ENCODE assay signal across 8 cellular contexts in genomic region chr2:135876066-135876711, GRCh38. TPM values are rescaled to one million over a fixed set of nuclear protein-coding genes. Genes with fewer than 3 reads are reported as not detected.
DNase-seq lines count a peak whose midpoint lies in the region; ATAC-seq and TF ChIP-seq lines count a peak whose summit lies in the region.

TSS of gene MCM6 (minus strand) at chr2:135876443. CDS start at chr2:135876365, 78 bp downstream.

- in situ Hi-C loops in GM13976 (cut with MboI; ENCODE audit: low sequenced_read_pairs, unreplicated experiment) = no loop called here

- H3K9me3 ChIP-seq in prostate gland = no peaks in the 10 kb centered on the region

- H3K36me3 ChIP-seq in prostate gland (no peaks in the 10 kb centered on the region), urinary bladder (ENCODE audit: insufficient read depth) (peaks cover 3% of the 10 kb centered on the region)

- H3K4me3 ChIP-seq in prostate gland (peak within 1 kb of the TSS; percentile 55 to 62), urinary bladder (ENCODE audit: low read depth, low read length) (peak within 1 kb of the TSS; percentile 66)

- no peaks in the 10 kb centered on the region for H3K27me3 ChIP-seq in prostate gland (replicated peaks; ENCODE audit: insufficient read depth)

- intact Hi-C loops in T-helper 1 cell treated with Interleukin-12 subunit alpha and Interleukin-12 subunit beta and Interleukin-4 antibody, amounts not matched to agents 30 ng/mL and 1 ng/mL, for 36 hours (cut with micrococcal nuclease) = loop anchor here (1.0 to 10.0 kb wide), 12 partner anchors 37 to 1641 kb away; partner anchors contain the start of genes CCNT2, CXCR4, DARS1 and R3HDM1
- intact Hi-C loops in left ventricle myocardium superior (cut with micrococcal nuclease) (no loop called here), prostate gland (cut with DNase I) (loop anchor here (10.0 kb wide), 1 partner anchor 131 kb away; the partner anchor contains the start of gene UBXN4)

- under 1% methylated on average over 42 of the region's 71 CpGs for WGBS in prostate gland
- under 1% methylated on average over 71 of the region's 71 CpGs for WGBS in urinary bladder

- ATAC-seq in HG02870 (IDR thresholded peaks at IDR 0.05; ENCODE audit: unreplicated experiment) = peak; percentile 91
- ATAC-seq in left ventricle myocardium superior = peak; percentile 100

- peak within 1 kb of the TSS; percentile 68 to 80 for H3K27ac ChIP-seq in prostate gland
- peak within 1 kb of the TSS; percentile 69 for H3K27ac ChIP-seq in urinary bladder (ENCODE audit: low read depth)

- DNase-seq in GM13976 (ENCODE audit: low spot score) (peak; percentile 97), NCI-H146 treated with DMSO at 0.1 percent for 48 hours (lab: John Stamatoyannopoulos, UW; ENCODE audit: unreplicated experiment) (peak; percentile 98), amniotic stem cell (lab: John Stamatoyannopoulos, UW) (peak; percentile 91), left ventricle myocardium superior (peak; percentile 97), prostate gland (ENCODE audit: low spot score) (peak; percentile 95)

- TF ChIP-seq CTCF in GM13976 (IDR thresholded peaks at IDR 0.05; ENCODE audit: borderline replicate concordance, control extremely low read depth, extremely low read depth, insufficient read depth, missing control alignments) (no peak), prostate gland (IDR thresholded peaks at IDR 0.05) (peak in 2 of 4 experiments; percentile 12 to 43)

- peak; percentile 65 for TF ChIP-seq POLR2A in prostate gland (IDR thresholded peaks at IDR 0.05)

- H3K4me1 ChIP-seq in prostate gland (replicated peaks) = no peaks in the 10 kb centered on the region
- no peaks in the 10 kb centered on the region for H3K4me1 ChIP-seq in urinary bladder (ENCODE audit: insufficient read depth)

RNA-seq across cellular contexts. Expression of gene MCM6, which starts in this region (rescaled TPM):
- 99.2 and 103 TPM in 2 replicates for total RNA-seq in T-helper 1 cell treated with Interleukin-12 subunit alpha and Interleukin-12 subunit beta and Interleukin-4 antibody, amounts not matched to agents 30 ng/mL and 1 ng/mL, for 36 hours
- 4.1 TPM for total RNA-seq in left ventricle myocardium superior
- 10 to 100 TPM in 1 of 2 donors, 1 to 10 TPM in 1; 6.8 to 19.8 TPM for total RNA-seq in prostate gland
- 28.2 TPM for total RNA-seq in urinary bladder
- 14.5 TPM for polyA plus RNA-seq in urinary bladder

Comparison
In these comparisons a context has a peak if more than half of its experiments do, and no peak if none do; other contexts are left out.
1. Peak in every context shown above with its lines: DNase-seq, ATAC-seq, H3K4me3 ChIP-seq and H3K27ac ChIP-seq.